Comparison of ENCODE assay signal across 1 cellular context in genomic region chr4:102616661-102617060, GRCh38.
TF ChIP-seq lines count a peak whose summit lies in the region.

No MANE protein-coding gene starts in this region.

TF ChIP-seq in GM23338, 12 proteins besides CTCF, POLR2A, EP300 and RAD21 (continued from another document):
- TF ChIP-seq, protein P1, sequence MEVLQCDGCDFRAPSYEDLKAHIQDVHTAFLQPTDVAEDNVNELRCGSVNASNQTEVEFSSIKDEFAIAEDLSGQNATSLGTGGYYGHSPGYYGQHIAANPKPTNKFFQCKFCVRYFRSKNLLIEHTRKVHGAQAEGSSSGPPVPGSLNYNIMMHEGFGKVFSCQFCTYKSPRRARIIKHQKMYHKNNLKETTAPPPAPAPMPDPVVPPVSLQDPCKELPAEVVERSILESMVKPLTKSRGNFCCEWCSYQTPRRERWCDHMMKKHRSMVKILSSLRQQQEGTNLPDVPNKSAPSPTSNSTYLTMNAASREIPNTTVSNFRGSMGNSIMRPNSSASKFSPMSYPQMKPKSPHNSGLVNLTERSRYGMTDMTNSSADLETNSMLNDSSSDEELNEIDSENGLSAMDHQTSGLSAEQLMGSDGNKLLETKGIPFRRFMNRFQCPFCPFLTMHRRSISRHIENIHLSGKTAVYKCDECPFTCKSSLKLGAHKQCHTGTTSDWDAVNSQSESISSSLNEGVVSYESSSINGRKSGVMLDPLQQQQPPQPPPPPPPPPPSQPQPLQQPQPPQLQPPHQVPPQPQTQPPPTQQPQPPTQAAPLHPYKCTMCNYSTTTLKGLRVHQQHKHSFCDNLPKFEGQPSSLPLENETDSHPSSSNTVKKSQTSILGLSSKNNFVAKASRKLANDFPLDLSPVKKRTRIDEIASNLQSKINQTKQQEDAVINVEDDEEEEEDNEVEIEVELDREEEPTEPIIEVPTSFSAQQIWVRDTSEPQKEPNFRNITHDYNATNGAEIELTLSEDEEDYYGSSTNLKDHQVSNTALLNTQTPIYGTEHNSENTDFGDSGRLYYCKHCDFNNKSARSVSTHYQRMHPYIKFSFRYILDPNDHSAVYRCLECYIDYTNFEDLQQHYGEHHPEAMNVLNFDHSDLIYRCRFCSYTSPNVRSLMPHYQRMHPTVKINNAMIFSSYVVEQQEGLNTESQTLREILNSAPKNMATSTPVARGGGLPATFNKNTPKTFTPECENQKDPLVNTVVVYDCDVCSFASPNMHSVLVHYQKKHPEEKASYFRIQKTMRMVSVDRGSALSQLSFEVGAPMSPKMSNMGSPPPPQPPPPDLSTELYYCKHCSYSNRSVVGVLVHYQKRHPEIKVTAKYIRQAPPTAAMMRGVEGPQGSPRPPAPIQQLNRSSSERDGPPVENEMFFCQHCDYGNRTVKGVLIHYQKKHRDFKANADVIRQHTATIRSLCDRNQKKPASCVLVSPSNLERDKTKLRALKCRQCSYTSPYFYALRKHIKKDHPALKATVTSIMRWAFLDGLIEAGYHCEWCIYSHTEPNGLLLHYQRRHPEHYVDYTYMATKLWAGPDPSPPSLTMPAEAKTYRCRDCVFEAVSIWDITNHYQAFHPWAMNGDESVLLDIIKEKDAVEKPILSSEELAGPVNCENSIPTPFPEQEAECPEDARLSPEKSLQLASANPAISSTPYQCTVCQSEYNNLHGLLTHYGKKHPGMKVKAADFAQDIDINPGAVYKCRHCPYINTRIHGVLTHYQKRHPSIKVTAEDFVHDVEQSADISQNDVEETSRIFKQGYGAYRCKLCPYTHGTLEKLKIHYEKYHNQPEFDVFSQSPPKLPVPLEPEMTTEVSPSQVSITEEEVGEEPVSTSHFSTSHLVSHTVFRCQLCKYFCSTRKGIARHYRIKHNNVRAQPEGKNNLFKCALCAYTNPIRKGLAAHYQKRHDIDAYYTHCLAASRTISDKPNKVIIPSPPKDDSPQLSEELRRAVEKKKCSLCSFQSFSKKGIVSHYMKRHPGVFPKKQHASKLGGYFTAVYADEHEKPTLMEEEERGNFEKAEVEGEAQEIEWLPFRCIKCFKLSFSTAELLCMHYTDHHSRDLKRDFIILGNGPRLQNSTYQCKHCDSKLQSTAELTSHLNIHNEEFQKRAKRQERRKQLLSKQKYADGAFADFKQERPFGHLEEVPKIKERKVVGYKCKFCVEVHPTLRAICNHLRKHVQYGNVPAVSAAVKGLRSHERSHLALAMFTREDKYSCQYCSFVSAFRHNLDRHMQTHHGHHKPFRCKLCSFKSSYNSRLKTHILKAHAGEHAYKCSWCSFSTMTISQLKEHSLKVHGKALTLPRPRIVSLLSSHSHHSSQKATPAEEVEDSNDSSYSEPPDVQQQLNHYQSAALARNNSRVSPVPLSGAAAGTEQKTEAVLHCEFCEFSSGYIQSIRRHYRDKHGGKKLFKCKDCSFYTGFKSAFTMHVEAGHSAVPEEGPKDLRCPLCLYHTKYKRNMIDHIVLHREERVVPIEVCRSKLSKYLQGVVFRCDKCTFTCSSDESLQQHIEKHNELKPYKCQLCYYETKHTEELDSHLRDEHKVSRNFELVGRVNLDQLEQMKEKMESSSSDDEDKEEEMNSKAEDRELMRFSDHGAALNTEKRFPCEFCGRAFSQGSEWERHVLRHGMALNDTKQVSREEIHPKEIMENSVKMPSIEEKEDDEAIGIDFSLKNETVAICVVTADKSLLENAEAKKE (CRISPR knock-in tag; IDR thresholded peaks at IDR 0.05), result no peak
- TF ChIP-seq REST (IDR thresholded peaks at IDR 0.05; ENCODE audit: unreplicated experiment), result no peak
- no peak for TF ChIP-seq ZNF114 (CRISPR knock-in tag; IDR thresholded peaks at IDR 0.05)
- TF ChIP-seq EZH2 (IDR thresholded peaks at IDR 0.05; ENCODE audit: low read depth, unreplicated experiment), result no peak
- no peak for TF ChIP-seq ZNF331 (CRISPR knock-in tag; IDR thresholded peaks at IDR 0.05; ENCODE audit: low read depth)
- no peak for TF ChIP-seq NANOG (IDR thresholded peaks at IDR 0.05; ENCODE audit: borderline replicate concordance)
